In genomic region chr1:37055631-37056030, GRCh38 we compare ENCODE assay signal across 19 cellular contexts. TPM values are rescaled to one million over a fixed set of nuclear protein-coding genes. Genes with fewer than 3 reads are reported as not detected.
DNase-seq lines count a peak whose midpoint lies in the region; ATAC-seq lines count a peak whose summit lies in the region.
"Had no signal": no experiment of that assay in that cellular context is flagged by ENCODE, and none has a peak within 500 bp of the region (broad histone marks: within the 10 kb centered on the region; RNA-seq: fewer than 3 reads in every experiment).

No MANE protein-coding gene starts in this region.

- intact Hi-C loops in cardiac septum (cut with DNase I) = no loop called here

- DNase-seq in NCI-H748 (lab: John Stamatoyannopoulos, UW; ENCODE audit: unreplicated experiment) (peak; percentile 22), NCI-H748 treated with DMSO at 0.1 percent for 48 hours (lab: John Stamatoyannopoulos, UW) (no peak), NCI-H2081 (lab: John Stamatoyannopoulos, UW) (peak; percentile 66 to 93), NCI-H446 treated with DMSO at 0.1 percent for 48 hours (lab: John Stamatoyannopoulos, UW) (peak; percentile 75), COLO829 (ENCODE audit: low spot score) (no peak), cardiac septum (ENCODE audit: low spot score) (no peak)
- DNase-seq: CD4-positive, alpha-beta memory T cell; DMS53; IMR-90; NCI-H1436 treated with DMSO at 0.1 percent for 48 hours; Peyer's patch; Right ventricle myocardium superior; SK-N-SH; T-helper 1 cell had no signal

- ATAC-seq in HG02610 (IDR thresholded peaks at IDR 0.05; ENCODE audit: unreplicated experiment) = no peak
- ATAC-seq: GM12878 had no signal

RNA-seq across cellular contexts. Expression of gene GRIK3, which starts 21.3 kb away (rescaled TPM):
- total RNA-seq in cardiac septum = 0.08 TPM
- total RNA-seq: CD4-positive, alpha-beta memory T cell; G401; GM12878; HT-29; IMR-90; LHCN-M2 had no signal

Comparison
In these comparisons a context has a peak if more than half of its experiments do, and no peak if none do; other contexts are left out.
1. DNase-seq: peak in NCI-H748 (single experiment), NCI-H2081 (2 of 2) and NCI-H446 treated with DMSO at 0.1 percent for 48 hours (single experiment); none in NCI-H748 treated with DMSO at 0.1 percent for 48 hours (single experiment), COLO829 (single experiment) and cardiac septum (single experiment).